ENCODE assay signal across 8 cellular contexts in genomic region chr22:39024519-39024918, GRCh38. TPM values are rescaled to one million over a fixed set of nuclear protein-coding genes. Genes with fewer than 3 reads are reported as not detected.
DNase-seq lines count a peak whose midpoint lies in the region; ATAC-seq and TF ChIP-seq lines count a peak whose summit lies in the region.
"Not testable (repeated sequence)": the region's sequence is repeated elsewhere in the genome, so short reads cannot be mapped to it uniquely, and the experiment has no call there.

No MANE protein-coding gene starts in this region.

- POLR2A ChIA-PET in CD8-positive, alpha-beta memory T cell (lab: Charles Lee); activated CD4-positive, alpha-beta T cell treated with anti-CD3 and anti-CD28 coated beads for 36 hours (lab: Charles Lee): not testable (repeated sequence)

- not testable (repeated sequence) for H3K9me3 ChIP-seq in CD8-positive, alpha-beta memory T cell (ENCODE audit: low read length); MM.1S (replicated peaks; ENCODE audit: insufficient read depth, low read length)

- not testable (repeated sequence) for TF ChIP-seq CTCF in MM.1S (IDR thresholded peaks at IDR 0.05; ENCODE audit: low read length); natural killer cell (IDR thresholded peaks at IDR 0.05)

- peak overlapping the region; percentile 95 for H3K4me2 ChIP-seq in MM.1S (ENCODE audit: low read depth, low read length)

- H3K9me3 Mint-ChIP-seq in CD8-positive, alpha-beta memory T cell; activated CD4-positive, alpha-beta T cell treated with anti-CD3 and anti-CD28 coated beads for 36 hours (ENCODE audit: low read depth); activated CD8-positive, alpha-beta memory T cell treated with anti-CD3 and anti-CD28 coated beads, Interleukin-2, amount 10 ng/mL, durations not matched to agents 7 days and 5 days (ENCODE audit: low read depth); activated naive CD4-positive, alpha-beta T cell treated with anti-CD3 and anti-CD28 coated beads for 36 hours; central memory CD8-positive, alpha-beta T cell; natural killer cell; stimulated activated naive CD8-positive, alpha-beta T cell treated with anti-CD3 and anti-CD28 coated beads, Interleukin-15, amount 100 ng/mL, for 72 hours: not testable (repeated sequence)

- not testable (repeated sequence) for H3K4me3 ChIP-seq in CD8-positive, alpha-beta memory T cell (ENCODE audit: low read length); MM.1S (ENCODE audit: low read length)

- H4K20me1 ChIP-seq in MM.1S (ENCODE audit: insufficient read depth, low read length), result not testable (repeated sequence)

- peaks cover 63% of the 10 kb centered on the region for H3K79me2 ChIP-seq in MM.1S (ENCODE audit: low read length)

- H3K4me1 ChIP-seq in CD8-positive, alpha-beta memory T cell (ENCODE audit: insufficient read depth, low read length), result peaks cover 35% of the 10 kb centered on the region
- peaks cover 29% of the 10 kb centered on the region for H3K4me1 ChIP-seq in MM.1S (ENCODE audit: low read length)

- not testable (repeated sequence) for H3K27me3 Mint-ChIP-seq in CD8-positive, alpha-beta memory T cell; activated CD4-positive, alpha-beta T cell treated with anti-CD3 and anti-CD28 coated beads for 36 hours; activated CD8-positive, alpha-beta memory T cell treated with anti-CD3 and anti-CD28 coated beads, Interleukin-2, amount 10 ng/mL, durations not matched to agents 7 days and 5 days; activated naive CD4-positive, alpha-beta T cell treated with anti-CD3 and anti-CD28 coated beads for 36 hours (ENCODE audit: low read depth); central memory CD8-positive, alpha-beta T cell; natural killer cell (ENCODE audit: low read depth in 2 of 2); stimulated activated naive CD8-positive, alpha-beta T cell treated with anti-CD3 and anti-CD28 coated beads, Interleukin-15, amount 100 ng/mL, for 72 hours

- CTCF ChIA-PET in CD8-positive, alpha-beta memory T cell (lab: Charles Lee); activated CD8-positive, alpha-beta memory T cell treated with anti-CD3 and anti-CD28 coated beads, Interleukin-2, amount 10 ng/mL, durations not matched to agents 7 days and 5 days (lab: Charles Lee); activated naive CD4-positive, alpha-beta T cell treated with anti-CD3 and anti-CD28 coated beads for 36 hours (lab: Charles Lee): not testable (repeated sequence)
- CTCF ChIA-PET in activated CD4-positive, alpha-beta T cell treated with anti-CD3 and anti-CD28 coated beads for 36 hours (lab: Charles Lee), result interaction anchor here (0.7 kb wide), 1 partner anchor 90 kb away, joined by 3 read pairs; no protein-coding TSS in a partner anchor

- H3K36me3 Mint-ChIP-seq in CD8-positive, alpha-beta memory T cell, result peaks cover 0 to 54% (median 10%) of the 10 kb centered on the region in 3 donors
- H3K36me3 Mint-ChIP-seq in activated CD4-positive, alpha-beta T cell treated with anti-CD3 and anti-CD28 coated beads for 36 hours (ENCODE audit: low read depth), result peaks cover 23% of the 10 kb centered on the region
- H3K36me3 Mint-ChIP-seq in activated CD8-positive, alpha-beta memory T cell treated with anti-CD3 and anti-CD28 coated beads, Interleukin-2, amount 10 ng/mL, durations not matched to agents 7 days and 5 days, result peaks cover 33% of the 10 kb centered on the region
- peaks cover 10% of the 10 kb centered on the region for H3K36me3 Mint-ChIP-seq in activated naive CD4-positive, alpha-beta T cell treated with anti-CD3 and anti-CD28 coated beads for 36 hours (ENCODE audit: low read depth)
- H3K36me3 Mint-ChIP-seq in central memory CD8-positive, alpha-beta T cell (ENCODE audit: insufficient read depth), result peaks cover 50% of the 10 kb centered on the region
- not testable (repeated sequence) for H3K36me3 Mint-ChIP-seq in natural killer cell

- intact Hi-C loops in activated CD4-positive, alpha-beta T cell treated with anti-CD3 and anti-CD28 coated beads for 36 hours (cut with DNase I, micrococcal nuclease), result loop anchor here (5.0 kb wide), 2 partner anchors 68 to 232 kb away; partner anchors contain the start of gene DNAL4 (in 1 of the 2)
- intact Hi-C loops in activated naive CD4-positive, alpha-beta T cell treated with anti-CD3 and anti-CD28 coated beads for 36 hours (cut with micrococcal nuclease), result loop anchor here (5.0 kb wide), 1 partner anchor 53 kb away; the partner anchor contains the start of gene APOBEC3G
- intact Hi-C loops in natural killer cell (cut with micrococcal nuclease), result loop anchor here (5.0 kb wide), 1 partner anchor 58 kb away; no protein-coding TSS in a partner anchor

- not testable (repeated sequence) for H3K27me3 ChIP-seq in CD8-positive, alpha-beta memory T cell (ENCODE audit: insufficient read depth, low read length, poor library complexity, severe bottlenecking); MM.1S (replicated peaks; ENCODE audit: insufficient read depth, low read length)

- H3K27ac Mint-ChIP-seq in CD8-positive, alpha-beta memory T cell, result peak overlapping the region; percentile 82 to 96 (median 90)
- H3K27ac Mint-ChIP-seq in activated CD4-positive, alpha-beta T cell treated with anti-CD3 and anti-CD28 coated beads for 36 hours, result peak overlapping the region; percentile 11
- peak overlapping the region; percentile 69 for H3K27ac Mint-ChIP-seq in activated CD8-positive, alpha-beta memory T cell treated with anti-CD3 and anti-CD28 coated beads, Interleukin-2, amount 10 ng/mL, durations not matched to agents 7 days and 5 days
- H3K27ac Mint-ChIP-seq in activated naive CD4-positive, alpha-beta T cell treated with anti-CD3 and anti-CD28 coated beads for 36 hours, result peak overlapping the region; percentile 63
- peak overlapping the region; percentile 75 for H3K27ac Mint-ChIP-seq in central memory CD8-positive, alpha-beta T cell (ENCODE audit: low read depth)
- H3K27ac Mint-ChIP-seq in natural killer cell, result peak overlapping the region; percentile 76 to 79
- peak overlapping the region; percentile 14 to 45 for H3K27ac Mint-ChIP-seq in stimulated activated naive CD8-positive, alpha-beta T cell treated with anti-CD3 and anti-CD28 coated beads, Interleukin-15, amount 100 ng/mL, for 72 hours

- not testable (repeated sequence) for H2AFZ ChIP-seq in MM.1S (ENCODE audit: low read length)

- H3K27ac ChIP-seq in CD8-positive, alpha-beta memory T cell (ENCODE audit: low read depth, low read length), result not testable (repeated sequence)
- H3K27ac ChIP-seq in MM.1S (ENCODE audit: low read length), result peak overlapping the region; percentile 76; the same call in 1 of the 2 replicates

- H3K4me3 Mint-ChIP-seq in CD8-positive, alpha-beta memory T cell, result peak overlapping the region; percentile 49 to 96 (median 63)
- H3K4me3 Mint-ChIP-seq in activated CD4-positive, alpha-beta T cell treated with anti-CD3 and anti-CD28 coated beads for 36 hours, result peak overlapping the region; percentile 26
- peak overlapping the region; percentile 8 for H3K4me3 Mint-ChIP-seq in activated CD8-positive, alpha-beta memory T cell treated with anti-CD3 and anti-CD28 coated beads, Interleukin-2, amount 10 ng/mL, durations not matched to agents 7 days and 5 days
- peak overlapping the region; percentile 16 for H3K4me3 Mint-ChIP-seq in activated naive CD4-positive, alpha-beta T cell treated with anti-CD3 and anti-CD28 coated beads for 36 hours
- H3K4me3 Mint-ChIP-seq in central memory CD8-positive, alpha-beta T cell, result peak overlapping the region; percentile 98
- peak overlapping the region; percentile 9 for H3K4me3 Mint-ChIP-seq in natural killer cell
- peak overlapping the region; percentile 13 to 52 for H3K4me3 Mint-ChIP-seq in stimulated activated naive CD8-positive, alpha-beta T cell treated with anti-CD3 and anti-CD28 coated beads, Interleukin-15, amount 100 ng/mL, for 72 hours

- peak in 2 of 5 donors; percentile 34 to 54 for DNase-seq in CD8-positive, alpha-beta memory T cell
- DNase-seq in MM.1S; activated CD4-positive, alpha-beta T cell treated with anti-CD3 and anti-CD28 coated beads for 36 hours; activated CD8-positive, alpha-beta memory T cell treated with anti-CD3 and anti-CD28 coated beads, Interleukin-2, amount 10 ng/mL, durations not matched to agents 7 days and 5 days; activated naive CD4-positive, alpha-beta T cell treated with anti-CD3 and anti-CD28 coated beads for 36 hours; central memory CD8-positive, alpha-beta T cell (ENCODE audit: low spot score in 2 of 2); natural killer cell: not testable (repeated sequence)
- peak in 1 of 2 donors; percentile 30 for DNase-seq in stimulated activated naive CD8-positive, alpha-beta T cell treated with anti-CD3 and anti-CD28 coated beads, Interleukin-15, amount 100 ng/mL, for 72 hours

- H3K4me1 Mint-ChIP-seq in CD8-positive, alpha-beta memory T cell, result peaks cover 44 to 69% (median 46%) of the 10 kb centered on the region in 3 donors
- H3K4me1 Mint-ChIP-seq in activated CD4-positive, alpha-beta T cell treated with anti-CD3 and anti-CD28 coated beads for 36 hours, result peaks cover 62% of the 10 kb centered on the region
- peaks cover 50% of the 10 kb centered on the region for H3K4me1 Mint-ChIP-seq in activated CD8-positive, alpha-beta memory T cell treated with anti-CD3 and anti-CD28 coated beads, Interleukin-2, amount 10 ng/mL, durations not matched to agents 7 days and 5 days
- peaks cover 59% of the 10 kb centered on the region for H3K4me1 Mint-ChIP-seq in activated naive CD4-positive, alpha-beta T cell treated with anti-CD3 and anti-CD28 coated beads for 36 hours (ENCODE audit: low read depth)
- peaks cover 55% of the 10 kb centered on the region for H3K4me1 Mint-ChIP-seq in central memory CD8-positive, alpha-beta T cell
- peaks cover 26 to 60% of the 10 kb centered on the region in 2 donors for H3K4me1 Mint-ChIP-seq in natural killer cell
- peaks cover 80% of the 10 kb centered on the region for H3K4me1 Mint-ChIP-seq in stimulated activated naive CD8-positive, alpha-beta T cell treated with anti-CD3 and anti-CD28 coated beads, Interleukin-15, amount 100 ng/mL, for 72 hours

- not testable (repeated sequence) for ATAC-seq in activated CD4-positive, alpha-beta T cell treated with anti-CD3 and anti-CD28 coated beads for 36 hours; activated CD8-positive, alpha-beta memory T cell treated with anti-CD3 and anti-CD28 coated beads, Interleukin-2, amount 10 ng/mL, durations not matched to agents 7 days and 5 days; central memory CD8-positive, alpha-beta T cell (replicated peaks; ENCODE audit: extremely low read depth, poor library complexity, severe bottlenecking); natural killer cell
- peak; percentile 17 for ATAC-seq in stimulated activated naive CD8-positive, alpha-beta T cell treated with anti-CD3 and anti-CD28 coated beads, Interleukin-15, amount 100 ng/mL, for 72 hours

- H3K9ac ChIP-seq in MM.1S (ENCODE audit: low read length), result peak overlapping the region; percentile 6; the same call in 1 of the 2 replicates

- not testable (repeated sequence) for H3K36me3 ChIP-seq in CD8-positive, alpha-beta memory T cell (ENCODE audit: insufficient read depth, low read length); MM.1S (replicated peaks; ENCODE audit: insufficient read depth, low read length)

- H3K9me2 ChIP-seq in MM.1S (replicated peaks; ENCODE audit: insufficient read depth, low read length), result not testable (repeated sequence)

- H3F3A ChIP-seq in MM.1S (ENCODE audit: insufficient read depth, low read length), result peaks cover 28% of the 10 kb centered on the region

RNA-seq across cellular contexts. Expression of gene APOBEC3D, which starts 3.6 kb away (rescaled TPM):
- total RNA-seq in CD8-positive, alpha-beta memory T cell, result 10 to 100 TPM; 40.8 to 41.3 TPM
- polyA plus RNA-seq in CD8-positive, alpha-beta memory T cell, result 20.1 TPM
- total RNA-seq in activated CD4-positive, alpha-beta T cell treated with anti-CD3 and anti-CD28 coated beads for 36 hours, result 10 to 100 TPM; 27.0 to 28.2 TPM
- 10 to 100 TPM; 49.8 to 69.4 TPM for total RNA-seq in activated CD8-positive, alpha-beta memory T cell treated with anti-CD3 and anti-CD28 coated beads, Interleukin-2, amount 10 ng/mL, durations not matched to agents 7 days and 5 days
- 10 to 100 TPM; 18.8 to 19.5 TPM for total RNA-seq in activated naive CD4-positive, alpha-beta T cell treated with anti-CD3 and anti-CD28 coated beads for 36 hours
- total RNA-seq in natural killer cell, result 10 to 100 TPM; 33.0 to 46.8 (median 37.9) TPM

RNA-seq across cellular contexts. Expression of gene APOBEC3C, which starts 10.5 kb away (rescaled TPM):
- total RNA-seq in CD8-positive, alpha-beta memory T cell, result 100 to 1,000 TPM; 133 to 138 TPM
- polyA plus RNA-seq in CD8-positive, alpha-beta memory T cell, result 255 TPM
- 10 to 100 TPM; 75.3 to 98.5 TPM for total RNA-seq in activated CD4-positive, alpha-beta T cell treated with anti-CD3 and anti-CD28 coated beads for 36 hours
- total RNA-seq in activated CD8-positive, alpha-beta memory T cell treated with anti-CD3 and anti-CD28 coated beads, Interleukin-2, amount 10 ng/mL, durations not matched to agents 7 days and 5 days, result 100 to 1,000 TPM; 147 to 176 TPM
- 10 to 100 TPM; 71.5 to 74.1 TPM for total RNA-seq in activated naive CD4-positive, alpha-beta T cell treated with anti-CD3 and anti-CD28 coated beads for 36 hours
- total RNA-seq in natural killer cell, result 100 to 1,000 TPM; 144 to 168 (median 155) TPM

RNA-seq across cellular contexts. Expression of gene APOBEC3F, which starts 16.1 kb away (rescaled TPM):
- 10 to 100 TPM; 28.4 to 30.1 TPM for total RNA-seq in CD8-positive, alpha-beta memory T cell
- polyA plus RNA-seq in CD8-positive, alpha-beta memory T cell, result 20.5 TPM
- 10 to 100 TPM; 19.0 to 24.5 TPM for total RNA-seq in activated CD4-positive, alpha-beta T cell treated with anti-CD3 and anti-CD28 coated beads for 36 hours
- 10 to 100 TPM; 39.8 to 58.0 TPM for total RNA-seq in activated CD8-positive, alpha-beta memory T cell treated with anti-CD3 and anti-CD28 coated beads, Interleukin-2, amount 10 ng/mL, durations not matched to agents 7 days and 5 days
- total RNA-seq in activated naive CD4-positive, alpha-beta T cell treated with anti-CD3 and anti-CD28 coated beads for 36 hours, result 10 to 100 TPM; 12.3 to 12.4 TPM
- total RNA-seq in natural killer cell, result 10 to 100 TPM; 30.1 to 54.4 (median 41.0) TPM

RNA-seq across cellular contexts. Expression of gene APOBEC3B, which starts 42.4 kb away (rescaled TPM):
- 1 to 10 TPM; 6.7 to 7.3 TPM for total RNA-seq in CD8-positive, alpha-beta memory T cell
- polyA plus RNA-seq in CD8-positive, alpha-beta memory T cell, result 0.55 TPM
- 1 to 10 TPM; 8.0 to 8.5 TPM for total RNA-seq in activated CD4-positive, alpha-beta T cell treated with anti-CD3 and anti-CD28 coated beads for 36 hours
- total RNA-seq in activated CD8-positive, alpha-beta memory T cell treated with anti-CD3 and anti-CD28 coated beads, Interleukin-2, amount 10 ng/mL, durations not matched to agents 7 days and 5 days, result 10 to 100 TPM; 32.8 to 82.6 TPM
- 1 to 10 TPM; 5.5 to 6.0 TPM for total RNA-seq in activated naive CD4-positive, alpha-beta T cell treated with anti-CD3 and anti-CD28 coated beads for 36 hours
- total RNA-seq in natural killer cell, result 1 to 10 TPM; 1.7 to 2.3 (median 2.2) TPM

RNA-seq across cellular contexts. Expression of gene APOBEC3G, which starts 52.6 kb away (rescaled TPM):
- 100 to 1,000 TPM; 158 to 165 TPM for total RNA-seq in CD8-positive, alpha-beta memory T cell
- polyA plus RNA-seq in CD8-positive, alpha-beta memory T cell, result 256 TPM
- 10 to 100 TPM; 45.9 to 47.4 TPM for total RNA-seq in activated CD4-positive, alpha-beta T cell treated with anti-CD3 and anti-CD28 coated beads for 36 hours
- 100 to 1,000 TPM; 146 to 196 TPM for total RNA-seq in activated CD8-positive, alpha-beta memory T cell treated with anti-CD3 and anti-CD28 coated beads, Interleukin-2, amount 10 ng/mL, durations not matched to agents 7 days and 5 days
- 10 to 100 TPM; 23.1 to 24.1 TPM for total RNA-seq in activated naive CD4-positive, alpha-beta T cell treated with anti-CD3 and anti-CD28 coated beads for 36 hours
- 100 to 1,000 TPM; 168 to 308 (median 237) TPM for total RNA-seq in natural killer cell

Comparison
In these comparisons a context has a peak if more than half of its experiments do, and no peak if none do; other contexts are left out.
1. H3K27ac Mint-ChIP-seq: peak in every context shown above with its lines; median percentile 90 in CD8-positive, alpha-beta memory T cell; 78 in natural killer cell; 75 in central memory CD8-positive, alpha-beta T cell; 69 in activated CD8-positive, alpha-beta memory T cell treated with anti-CD3 and anti-CD28 coated beads, Interleukin-2, amount 10 ng/mL, durations not matched to agents 7 days and 5 days; 63 in activated naive CD4-positive, alpha-beta T cell treated with anti-CD3 and anti-CD28 coated beads for 36 hours; 30 in stimulated activated naive CD8-positive, alpha-beta T cell treated with anti-CD3 and anti-CD28 coated beads, Interleukin-15, amount 100 ng/mL, for 72 hours; 11 in activated CD4-positive, alpha-beta T cell treated with anti-CD3 and anti-CD28 coated beads for 36 hours.
2. H3K4me3 Mint-ChIP-seq: peak in every context shown above with its lines; median percentile 98 in central memory CD8-positive, alpha-beta T cell; 63 in CD8-positive, alpha-beta memory T cell; 32 in stimulated activated naive CD8-positive, alpha-beta T cell treated with anti-CD3 and anti-CD28 coated beads, Interleukin-15, amount 100 ng/mL, for 72 hours; 26 in activated CD4-positive, alpha-beta T cell treated with anti-CD3 and anti-CD28 coated beads for 36 hours; 16 in activated naive CD4-positive, alpha-beta T cell treated with anti-CD3 and anti-CD28 coated beads for 36 hours; 9 in natural killer cell; 8 in activated CD8-positive, alpha-beta memory T cell treated with anti-CD3 and anti-CD28 coated beads, Interleukin-2, amount 10 ng/mL, durations not matched to agents 7 days and 5 days.